12 cellular contexts compared by ENCODE assay signal in the genomic region with DNA sequence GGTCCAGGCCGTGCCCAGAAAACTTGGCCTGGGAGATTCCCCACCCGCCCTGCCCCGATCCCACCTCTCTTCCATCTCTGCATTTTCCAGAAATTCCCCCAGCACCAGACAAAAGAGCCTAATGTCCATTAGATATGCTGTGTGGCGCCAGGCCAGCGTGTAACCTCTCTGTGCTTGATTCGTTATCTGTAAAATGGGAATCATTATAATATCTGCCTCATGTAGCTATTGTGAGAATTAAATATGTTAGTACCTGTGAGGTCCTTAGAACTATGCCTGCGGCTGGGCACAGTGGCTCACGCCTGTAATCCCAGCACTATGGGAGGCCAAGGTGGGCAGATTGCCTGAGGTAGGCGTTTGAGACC. TPM values are rescaled to one million over a fixed set of nuclear protein-coding genes. Genes with fewer than 3 reads are reported as not detected.
A peak's percentile ranks its signal among the peaks of the same experiment; 100 is the strongest.
DNase-seq lines count a peak whose midpoint lies in the region; ATAC-seq, FAIRE-seq and TF ChIP-seq lines count a peak whose summit lies in the region.
"Had no signal": no experiment of that assay in that cellular context is flagged by ENCODE, and none has a peak within 500 bp of the region (broad histone marks: within the 10 kb centered on the region; RNA-seq: fewer than 3 reads in every experiment).

No MANE protein-coding gene starts in this region.

- H2BK5ac ChIP-seq in mesenchymal stem cell (ENCODE audit: low read depth, low read length, poor library complexity, severe bottlenecking): no peak overlapping the region

- no peak overlapping the region for H2BK120ac ChIP-seq in mesenchymal stem cell (ENCODE audit: low read depth, low read length)

- TF ChIP-seq RAD21 in A549 (conservative IDR thresholded peaks at IDR 0.05 in 1 of 2, IDR thresholded peaks at IDR 0.05 in 1 of 2): no peak

- H3K27ac ChIP-seq in A549 (0 out of 6 replicates have a peak overlapping the region, but pooled peaks of 1 of the 2 experiments have one; percentile 1), lower lobe of right lung (peak overlapping the region; percentile 59), mesenchymal stem cell (ENCODE audit: low read length, poor library complexity, severe bottlenecking) (no peak overlapping the region)
- peak overlapping the region; percentile 96 for H3K27ac ChIP-seq in CD4-positive, alpha-beta memory T cell (ENCODE audit: low read depth, low read length)
- H3K27ac ChIP-seq: SJSA1 had no signal

- H3K36me3 ChIP-seq in CD4-positive, alpha-beta memory T cell (ENCODE audit: insufficient read depth, low read length): no peaks in the 10 kb centered on the region
- H3K36me3 ChIP-seq in lower lobe of right lung (peaks cover 13% of the 10 kb centered on the region), mesenchymal stem cell (ENCODE audit: control insufficient read depth in 1 of 2, insufficient read depth in 2 of 2, low read depth in 1 of 2, low read length in 2 of 2) (peaks cover 11 to 13% of the 10 kb centered on the region in 2 experiments)
- H3K36me3 ChIP-seq: HAP-1, SJSA1 had no signal

- H3K4me2 ChIP-seq in A549 (peak overlapping the region; percentile 58; the same call in 2 of the 3 replicates), mesenchymal stem cell (ENCODE audit: low read length, poor library complexity, severe bottlenecking) (no peak overlapping the region)

- no peak overlapping the region for H2BK15ac ChIP-seq in mesenchymal stem cell (ENCODE audit: low read depth, poor library complexity, severe bottlenecking)

- H3K4me1 ChIP-seq in A549 (peaks cover 36% of the 10 kb centered on the region), lower lobe of right lung (peaks cover 30% of the 10 kb centered on the region), mesenchymal stem cell (ENCODE audit: control insufficient read depth, insufficient read depth, low read depth, low read length) (peaks cover 21% of the 10 kb centered on the region)
- H3K4me1 ChIP-seq in CD4-positive, alpha-beta memory T cell (ENCODE audit: insufficient read depth, low read length): peaks cover 71% of the 10 kb centered on the region
- H3K4me1 ChIP-seq: HAP-1 had no signal

- no peak overlapping the region for H2BK12ac ChIP-seq in mesenchymal stem cell (ENCODE audit: low read length in 2 of 2)

- H3K27me3 ChIP-seq in CD4-positive, alpha-beta memory T cell (ENCODE audit: insufficient read depth, low read length): no peaks in the 10 kb centered on the region
- no peaks in the 10 kb centered on the region for H3K27me3 ChIP-seq in lower lobe of right lung (ENCODE audit: low read depth)
- H3K27me3 ChIP-seq in mesenchymal stem cell (ENCODE audit: control insufficient read depth in 1 of 2, insufficient read depth in 1 of 2, low read length in 2 of 2): no peaks in the 10 kb centered on the region
- H3K27me3 ChIP-seq: right atrium auricular region, SJSA1 had no signal

- no peak for TF ChIP-seq CTCF in A549 (IDR thresholded peaks at IDR 0.05)
- no peak for TF ChIP-seq CTCF in lower lobe of right lung (IDR thresholded peaks at IDR 0.05)

- no peaks in the 10 kb centered on the region for H3K27me3 Mint-ChIP-seq in CD4-positive, alpha-beta memory T cell
- no peaks in the 10 kb centered on the region for H3K27me3 Mint-ChIP-seq in activated CD4-positive, alpha-beta memory T cell treated with anti-CD3 and anti-CD28 coated beads for 36 hours

- DNase-seq in A549 (ENCODE audit: low read depth in 1 of 2, low spot score in 1 of 2): no peak
- no peak for DNase-seq in CD4-positive, alpha-beta memory T cell
- DNase-seq in activated CD4-positive, alpha-beta memory T cell treated with anti-CD3 and anti-CD28 coated beads for 36 hours: no peak
- DNase-seq in lower lobe of right lung: no peak
- no peak for DNase-seq in frontal cortex (ENCODE audit: low spot score in 2 of 2)
- no peak for DNase-seq in HPDE6-E6E7 (ENCODE audit: extremely low spot score)
- no peak for DNase-seq in mesenchymal stem cell
- no peak for DNase-seq in head of caudate nucleus

- peaks cover 32 to 65% (median 44%) of the 10 kb centered on the region in 4 donors for H3K4me1 Mint-ChIP-seq in CD4-positive, alpha-beta memory T cell
- peaks cover 70% of the 10 kb centered on the region for H3K4me1 Mint-ChIP-seq in activated CD4-positive, alpha-beta memory T cell treated with anti-CD3 and anti-CD28 coated beads for 36 hours (ENCODE audit: low read depth)

- POLR2A ChIA-PET in A549 (lab: Yijun Ruan, JAX): interaction anchor here (1.1 to 1.6 kb wide), 2 partner anchors 100 to 165 kb away, joined by 4 to 10 read pairs; partner anchors contain the start of genes KDM8 and NSMCE1
- POLR2A ChIA-PET in CD4-positive, alpha-beta memory T cell (lab: Charles Lee; ENCODE audit: partially characterized antibody): interaction anchor here (0.7 to 8.6 kb wide), 27 partner anchors 9 to 215 kb away, joined by 3 to 239 read pairs (median 10); partner anchors contain the start of genes IL21R, KDM8 and NSMCE1
- POLR2A ChIA-PET in activated CD4-positive, alpha-beta memory T cell treated with anti-CD3 and anti-CD28 coated beads for 36 hours (lab: Charles Lee): interaction anchor here (0.7 to 4.1 kb wide), 14 partner anchors 10 to 199 kb away, joined by 3 to 87 read pairs (median 5); partner anchors contain the start of genes IL21R and KDM8

- peaks cover 0 to 3% (median 0%) of the 10 kb centered on the region in 8 donors for H3K9me3 Mint-ChIP-seq in CD4-positive, alpha-beta memory T cell
- peaks cover 18% of the 10 kb centered on the region for H3K9me3 Mint-ChIP-seq in activated CD4-positive, alpha-beta memory T cell treated with anti-CD3 and anti-CD28 coated beads for 36 hours

- peak overlapping the region; percentile 99 to 100 (median 99) for H3K27ac Mint-ChIP-seq in CD4-positive, alpha-beta memory T cell
- H3K27ac Mint-ChIP-seq in activated CD4-positive, alpha-beta memory T cell treated with anti-CD3 and anti-CD28 coated beads for 36 hours: peak overlapping the region; percentile 98

- WGBS in A549 (ENCODE audit: missing lambda C conversion rate): 38% methylated on average over 7 of the region's 9 CpGs
- 56% methylated on average over 9 of the region's 9 CpGs for WGBS in mesenchymal stem cell

- H3K4ac ChIP-seq in mesenchymal stem cell (ENCODE audit: low read depth in 1 of 2, low read length in 2 of 2): no peak overlapping the region

- ATAC-seq in A549 (no peak), lower lobe of right lung (no peak)

- no peak for TF ChIP-seq EP300 in A549 (IDR thresholded peaks at IDR 0.05)

- H3K9ac ChIP-seq in mesenchymal stem cell (ENCODE audit: low read length): no peak overlapping the region

- no peak overlapping the region for H4K91ac ChIP-seq in mesenchymal stem cell (ENCODE audit: low read length)

- peaks cover 7 to 13% of the 10 kb centered on the region in 2 donors for H3K36me3 Mint-ChIP-seq in CD4-positive, alpha-beta memory T cell
- H3K36me3 Mint-ChIP-seq in activated CD4-positive, alpha-beta memory T cell treated with anti-CD3 and anti-CD28 coated beads for 36 hours: peaks cover 28% of the 10 kb centered on the region

- H3K79me1 ChIP-seq in mesenchymal stem cell (replicated peaks; ENCODE audit: low read length, poor library complexity, severe bottlenecking): peaks cover 6% of the 10 kb centered on the region

- H3K4me3 Mint-ChIP-seq in CD4-positive, alpha-beta memory T cell: peak overlapping the region in 7 of 8 donors; percentile 37 to 73 (median 70)
- peak overlapping the region; percentile 54 for H3K4me3 Mint-ChIP-seq in activated CD4-positive, alpha-beta memory T cell treated with anti-CD3 and anti-CD28 coated beads for 36 hours

- H2AFZ ChIP-seq in mesenchymal stem cell (ENCODE audit: low read depth, low read length): no peak overlapping the region

- TF ChIP-seq POLR2A in A549 (IDR thresholded peaks at IDR 0.05; ENCODE audit: low read length): no peak

- H3K9me3 ChIP-seq in A549: 0 out of 3 replicates have a peak, but pooled peaks cover 3% of the 10 kb centered on the region
- H3K9me3 ChIP-seq in CD4-positive, alpha-beta memory T cell (ENCODE audit: control insufficient read depth in 1 of 2, low read length in 2 of 2): no peaks in the 10 kb centered on the region
- H3K9me3 ChIP-seq in lower lobe of right lung: no peaks in the 10 kb centered on the region
- H3K9me3 ChIP-seq in mesenchymal stem cell (ENCODE audit: control insufficient read depth, low read length): peaks cover 8% of the 10 kb centered on the region
- H3K9me3 ChIP-seq: HAP-1, right atrium auricular region, SJSA1 had no signal

- H3K4me3 ChIP-seq in A549: no peak overlapping the region
- H3K4me3 ChIP-seq in CD4-positive, alpha-beta memory T cell (ENCODE audit: low read length in 2 of 2): peak overlapping the region in 1 of 2 donors; percentile 36
- no peak overlapping the region for H3K4me3 ChIP-seq in lower lobe of right lung
- H3K4me3 ChIP-seq in mesenchymal stem cell (ENCODE audit: insufficient read depth in 1 of 2, low read depth in 1 of 2, low read length in 2 of 2): no peak overlapping the region
- H3K4me3 ChIP-seq: HAP-1, SJSA1 had no signal

- H3K14ac ChIP-seq in mesenchymal stem cell (ENCODE audit: low read length in 2 of 2): no peak overlapping the region

- H4K8ac ChIP-seq in mesenchymal stem cell (ENCODE audit: low read length): no peak overlapping the region

- no peak overlapping the region for H3K23ac ChIP-seq in mesenchymal stem cell (ENCODE audit: low read length in 2 of 2)

- H3K18ac ChIP-seq in mesenchymal stem cell (ENCODE audit: low read depth in 1 of 2, low read length in 2 of 2): no peak overlapping the region

- intact Hi-C loops in CD4-positive, alpha-beta memory T cell (cut with micrococcal nuclease): loop anchor here (1.0 kb wide), 2 partner anchors 138 to 213 kb away; no protein-coding TSS in a partner anchor
- intact Hi-C loops in activated CD4-positive, alpha-beta memory T cell treated with anti-CD3 and anti-CD28 coated beads for 36 hours (cut with micrococcal nuclease): loop anchor here (1.0 to 5.0 kb wide), 4 partner anchors 88 to 214 kb away; no protein-coding TSS in a partner anchor
- intact Hi-C loops in lower lobe of right lung (cut with DNase I): loop anchor here (5.0 kb wide), 1 partner anchor 136 kb away; no protein-coding TSS in a partner anchor
- intact Hi-C loops in head of caudate nucleus (cut with DNase I): loop anchor here (5.0 kb wide), 1 partner anchor 131 kb away; no protein-coding TSS in a partner anchor

- FAIRE-seq in A549 (lab: Jason Lieb, UNC): no peak
- FAIRE-seq in frontal cortex (lab: Jason Lieb, UNC): no peak

- CTCF ChIA-PET in A549 (lab: Yijun Ruan, JAX): interaction anchor here (0.6 to 7.5 kb wide), 55 partner anchors 8 to 512 kb away, joined by 3 to 291 read pairs (median 7); partner anchors contain the start of gene KDM8
- CTCF ChIA-PET in CD4-positive, alpha-beta memory T cell (lab: Charles Lee; ENCODE audit: partially characterized antibody): interaction anchor here (0.8 to 8.6 kb wide), 35 partner anchors 8 to 220 kb away, joined by 3 to 213 read pairs (median 6); partner anchors contain the start of gene KDM8
- CTCF ChIA-PET in activated CD4-positive, alpha-beta memory T cell treated with anti-CD3 and anti-CD28 coated beads for 36 hours (lab: Charles Lee): interaction anchor here (0.6 to 6.2 kb wide), 34 partner anchors 9 to 259 kb away, joined by 3 to 108 read pairs (median 5); partner anchors contain the start of genes IL21R and KDM8

- H2AK5ac ChIP-seq in mesenchymal stem cell (ENCODE audit: low read length, severe bottlenecking): no peak overlapping the region

RNA-seq across cellular contexts. Expression of gene IL21R, which starts 33.6 kb away (rescaled TPM):
- polyA plus RNA-seq in A549 (2011; rRNA removed) (0.07 and 0.09 TPM in 2 replicates), A549 (2017; fragmentation: RNase III; extraction: RNeasy Plus Mini Kit Qiagen cat#74134 plus additional on column Dnase treatment) (0.04 TPM in 3 replicates)
- polyA plus RNA-seq in A549 (2012; cell fraction: cytosol; rRNA removed): 0.04 and 0.07 TPM in 2 replicates
- polyA plus RNA-seq in A549 (2012; cell fraction: nucleus; rRNA removed): 0.04 and 0.10 TPM in 2 replicates
- polyA minus RNA-seq in A549 (2011; rRNA and poly(A)+ RNA removed): 0.10 TPM in 1 of 2 replicates, not detected in the other
- total RNA-seq in CD4-positive, alpha-beta memory T cell: 10 to 100 TPM; 28.3 to 29.1 TPM
- 10 to 100 TPM; 18.4 to 28.3 TPM for polyA plus RNA-seq in CD4-positive, alpha-beta memory T cell
- 10 to 100 TPM; 55.0 to 55.9 TPM for total RNA-seq in activated CD4-positive, alpha-beta memory T cell treated with anti-CD3 and anti-CD28 coated beads for 36 hours
- total RNA-seq in lower lobe of right lung (6.0 TPM), frontal cortex (0.41 TPM)
- 1.6 TPM for polyA plus RNA-seq in mesenchymal stem cell (2013, experiment 1 of 2)
- polyA plus RNA-seq in mesenchymal stem cell (2013, experiment 2 of 2): 1.6 TPM
- total RNA-seq: bronchial epithelial cell had no signal

RNA-seq across cellular contexts. Expression of gene IL4R, which starts 54.6 kb away (rescaled TPM):
- polyA plus RNA-seq in A549 (2011; rRNA removed): 14.4 and 19.9 TPM in 2 replicates
- 17.9 and 24.6 TPM in 2 replicates for polyA plus RNA-seq in A549 (2012; cell fraction: cytosol; rRNA removed)
- 37.5 and 40.4 TPM in 2 replicates for polyA plus RNA-seq in A549 (2012; cell fraction: nucleus; rRNA removed)
- 16.9 to 21.5 TPM (median 19.3 TPM) in 3 replicates for polyA plus RNA-seq in A549 (2017; fragmentation: RNase III; extraction: RNeasy Plus Mini Kit Qiagen cat#74134 plus additional on column Dnase treatment)
- 36.4 and 37.1 TPM in 2 replicates for polyA minus RNA-seq in A549 (2011; rRNA and poly(A)+ RNA removed)
- total RNA-seq in CD4-positive, alpha-beta memory T cell: 100 to 1,000 TPM; 143 to 152 TPM
- 10 to 100 TPM; 32.6 to 66.1 TPM for polyA plus RNA-seq in CD4-positive, alpha-beta memory T cell
- total RNA-seq in activated CD4-positive, alpha-beta memory T cell treated with anti-CD3 and anti-CD28 coated beads for 36 hours: 100 to 1,000 TPM; 146 to 153 TPM
- total RNA-seq in lower lobe of right lung: 143 TPM
- 1.6 TPM for total RNA-seq in frontal cortex
- polyA plus RNA-seq in mesenchymal stem cell (2013, experiment 1 of 2): 79.3 TPM
- 85.4 TPM for polyA plus RNA-seq in mesenchymal stem cell (2013, experiment 2 of 2)

Comparison
In these comparisons a context has a peak if more than half of its experiments do, and no peak if none do; other contexts are left out.
1. RNA of gene IL4R, which starts 54.6 kb away (total RNA-seq): 146 to 153 TPM in activated CD4-positive, alpha-beta memory T cell treated with anti-CD3 and anti-CD28 coated beads for 36 hours, 143 to 152 TPM in CD4-positive, alpha-beta memory T cell and 143 TPM in lower lobe of right lung (single experiment); 1.6 TPM in frontal cortex (single experiment); every median in the first group is over 10 times any median in the second.